In the genomic region with DNA sequence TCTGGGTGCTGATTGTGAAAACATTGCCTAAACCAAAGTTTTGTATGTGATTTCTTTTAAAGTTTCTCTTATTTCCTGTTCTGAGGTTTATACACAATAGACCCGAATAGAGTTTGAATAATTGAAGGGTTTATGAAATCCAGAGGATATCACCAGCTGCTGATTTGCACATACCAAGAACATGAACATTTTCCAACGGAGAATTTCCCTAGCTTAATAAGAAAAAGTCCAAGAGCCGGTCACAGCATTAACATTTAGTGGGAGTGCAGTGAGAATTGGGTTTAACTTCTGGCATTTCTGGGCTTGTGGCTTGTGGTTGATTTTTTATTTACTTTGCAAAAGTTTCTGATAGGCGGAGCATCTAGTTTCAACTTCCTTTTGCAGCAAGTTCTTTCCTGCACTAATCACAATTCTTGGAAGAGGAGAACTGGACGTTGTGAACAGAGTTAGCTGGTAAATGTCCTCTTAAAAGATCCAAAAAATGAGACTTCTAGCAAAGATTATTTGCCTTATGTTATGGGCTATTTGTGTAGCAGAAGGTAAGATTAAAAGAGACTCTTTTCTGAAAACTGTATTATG, we compare ENCODE assay signal across 8 cellular contexts. TPM values are rescaled to one million over a fixed set of nuclear protein-coding genes. Genes with fewer than 3 reads are reported as not detected.
A peak's percentile ranks its signal among the peaks of the same experiment; 100 is the strongest.
DNase-seq lines count a peak whose midpoint lies in the region; ATAC-seq and TF ChIP-seq lines count a peak whose summit lies in the region.

A gene (plus strand): TSS at position 407 of the 579 bp plus-strand sequence. CDS start 75 bp downstream, at position 482.

- H3K4me2 ChIP-seq in SU-DHL-6 (ENCODE audit: low read depth, low read length, poor library complexity, severe bottlenecking): peak within 1 kb of the TSS; percentile 49

- no peaks in the 10 kb centered on the region for H3K36me3 ChIP-seq in SU-DHL-6 (ENCODE audit: low read length)

- H3K4me3 ChIP-seq in SU-DHL-6 (ENCODE audit: insufficient read depth, low read length, poor library complexity, severe bottlenecking): peak within 1 kb of the TSS; percentile 18

- H3K9me3 ChIP-seq in SU-DHL-6 (ENCODE audit: insufficient read depth, low read length): no peaks in the 10 kb centered on the region

- H4K20me1 ChIP-seq in SU-DHL-6 (ENCODE audit: low read depth, low read length): no peaks in the 10 kb centered on the region

- intact Hi-C loops in sciatic nerve (cut with DNase I): no loop called here

- no peak within 1 kb of the TSS for H3K9ac ChIP-seq in SU-DHL-6 (ENCODE audit: low read length)

- no peaks in the 10 kb centered on the region for H3F3A ChIP-seq in SU-DHL-6 (ENCODE audit: insufficient read depth)

- DNase-seq in GM04504 (ENCODE audit: low read depth): peak; percentile 24
- peak; percentile 51 for DNase-seq in fibroblast of the conjunctiva (ENCODE audit: low read depth)
- no peak for DNase-seq in sciatic nerve (ENCODE audit: low spot score)
- DNase-seq in NCI-H2227 treated with DMSO at 0.1 percent for 48 hours (lab: John Stamatoyannopoulos, UW): no peak
- no peak for DNase-seq in NCI-H1417 (lab: John Stamatoyannopoulos, UW)
- DNase-seq in NCI-H187 treated with DMSO at 0.1 percent for 48 hours (lab: John Stamatoyannopoulos, UW): no peak

- ATAC-seq in sciatic nerve (peak; percentile 92), GM21717 (IDR thresholded peaks at IDR 0.05; ENCODE audit: unreplicated experiment) (no peak)

- no peak for TF ChIP-seq CTCF in SU-DHL-6 (IDR thresholded peaks at IDR 0.05; ENCODE audit: insufficient read depth, low read length, poor library complexity, severe bottlenecking)

- H2AFZ ChIP-seq in SU-DHL-6 (ENCODE audit: low read depth, low read length, severe bottlenecking): peak within 1 kb of the TSS; percentile 81

- no peak within 1 kb of the TSS for H3K27ac ChIP-seq in SU-DHL-6 (ENCODE audit: low read depth, low read length)

- H3K79me2 ChIP-seq in SU-DHL-6 (ENCODE audit: insufficient read depth, low read length): no peaks in the 10 kb centered on the region

- H3K27me3 ChIP-seq in SU-DHL-6 (ENCODE audit: low read length): no peaks in the 10 kb centered on the region

- H3K9me2 ChIP-seq in SU-DHL-6 (replicated peaks; ENCODE audit: insufficient read depth, low read length): no peaks in the 10 kb centered on the region

RNA-seq across cellular contexts. Expression of the gene that starts here (rescaled TPM):
- 299 TPM for total RNA-seq in sciatic nerve

Comparison
In these comparisons a context has a peak if more than half of its experiments do, and no peak if none do; other contexts are left out.
1. DNase-seq: peak in GM04504 (single experiment) and fibroblast of the conjunctiva (single experiment); none in sciatic nerve (single experiment), NCI-H2227 treated with DMSO at 0.1 percent for 48 hours (single experiment), NCI-H1417 (0 of 3) and NCI-H187 treated with DMSO at 0.1 percent for 48 hours (single experiment).